In the genomic region with DNA sequence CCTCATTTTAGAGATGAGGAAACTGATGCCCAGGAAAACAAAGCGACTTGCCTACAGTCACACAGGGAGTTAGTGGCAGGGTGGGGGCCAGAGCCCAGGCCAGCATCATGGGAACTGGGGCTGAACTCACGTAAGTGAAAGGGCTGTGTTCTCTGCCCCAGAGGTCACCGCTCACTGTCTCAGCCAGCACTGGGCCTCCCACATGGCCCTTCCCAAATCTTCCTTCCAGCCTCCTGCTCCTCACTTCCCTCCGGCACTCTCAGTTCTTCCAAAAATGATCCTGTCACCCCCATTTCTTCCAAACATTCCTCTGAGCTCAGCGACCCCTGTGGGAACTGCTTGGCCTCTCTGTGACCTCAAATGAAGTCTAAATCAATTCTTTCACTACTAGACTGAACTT, we compare ENCODE assay signal across 1 cellular context.
A peak's percentile ranks its signal among the peaks of the same experiment; 100 is the strongest.
TF ChIP-seq lines count a peak whose summit lies in the region.

No MANE protein-coding gene starts in this region.

TF ChIP-seq in HepG2, 621 proteins besides CTCF, POLR2A, EP300 and RAD21 (continued from another document):
- no peak for TF ChIP-seq U2AF2 (IDR thresholded peaks at IDR 0.05; ENCODE audit: low read depth, low read length)
- TF ChIP-seq ZFX (CRISPR knock-in tag; IDR thresholded peaks at IDR 0.05; ENCODE audit: low read depth) = no peak
- no peak for TF ChIP-seq FOSL2 (CRISPR knock-in tag; IDR thresholded peaks at IDR 0.05)
- TF ChIP-seq ZNF256 (CRISPR knock-in tag; conservative IDR thresholded peaks at IDR 0.05) = no peak
- TF ChIP-seq ZFP41 (CRISPR knock-in tag; IDR thresholded peaks at IDR 0.05; ENCODE audit: borderline replicate concordance) = no peak
- no peak for TF ChIP-seq MEF2D (CRISPR knock-in tag; IDR thresholded peaks at IDR 0.05)
- TF ChIP-seq ZNF3 (CRISPR knock-in tag; IDR thresholded peaks at IDR 0.05) = no peak
- TF ChIP-seq, protein P1, sequence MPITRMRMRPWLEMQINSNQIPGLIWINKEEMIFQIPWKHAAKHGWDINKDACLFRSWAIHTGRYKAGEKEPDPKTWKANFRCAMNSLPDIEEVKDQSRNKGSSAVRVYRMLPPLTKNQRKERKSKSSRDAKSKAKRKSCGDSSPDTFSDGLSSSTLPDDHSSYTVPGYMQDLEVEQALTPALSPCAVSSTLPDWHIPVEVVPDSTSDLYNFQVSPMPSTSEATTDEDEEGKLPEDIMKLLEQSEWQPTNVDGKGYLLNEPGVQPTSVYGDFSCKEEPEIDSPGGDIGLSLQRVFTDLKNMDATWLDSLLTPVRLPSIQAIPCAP (CRISPR knock-in tag; IDR thresholded peaks at IDR 0.05; ENCODE audit: low read depth) = no peak
- TF ChIP-seq, protein P2, sequence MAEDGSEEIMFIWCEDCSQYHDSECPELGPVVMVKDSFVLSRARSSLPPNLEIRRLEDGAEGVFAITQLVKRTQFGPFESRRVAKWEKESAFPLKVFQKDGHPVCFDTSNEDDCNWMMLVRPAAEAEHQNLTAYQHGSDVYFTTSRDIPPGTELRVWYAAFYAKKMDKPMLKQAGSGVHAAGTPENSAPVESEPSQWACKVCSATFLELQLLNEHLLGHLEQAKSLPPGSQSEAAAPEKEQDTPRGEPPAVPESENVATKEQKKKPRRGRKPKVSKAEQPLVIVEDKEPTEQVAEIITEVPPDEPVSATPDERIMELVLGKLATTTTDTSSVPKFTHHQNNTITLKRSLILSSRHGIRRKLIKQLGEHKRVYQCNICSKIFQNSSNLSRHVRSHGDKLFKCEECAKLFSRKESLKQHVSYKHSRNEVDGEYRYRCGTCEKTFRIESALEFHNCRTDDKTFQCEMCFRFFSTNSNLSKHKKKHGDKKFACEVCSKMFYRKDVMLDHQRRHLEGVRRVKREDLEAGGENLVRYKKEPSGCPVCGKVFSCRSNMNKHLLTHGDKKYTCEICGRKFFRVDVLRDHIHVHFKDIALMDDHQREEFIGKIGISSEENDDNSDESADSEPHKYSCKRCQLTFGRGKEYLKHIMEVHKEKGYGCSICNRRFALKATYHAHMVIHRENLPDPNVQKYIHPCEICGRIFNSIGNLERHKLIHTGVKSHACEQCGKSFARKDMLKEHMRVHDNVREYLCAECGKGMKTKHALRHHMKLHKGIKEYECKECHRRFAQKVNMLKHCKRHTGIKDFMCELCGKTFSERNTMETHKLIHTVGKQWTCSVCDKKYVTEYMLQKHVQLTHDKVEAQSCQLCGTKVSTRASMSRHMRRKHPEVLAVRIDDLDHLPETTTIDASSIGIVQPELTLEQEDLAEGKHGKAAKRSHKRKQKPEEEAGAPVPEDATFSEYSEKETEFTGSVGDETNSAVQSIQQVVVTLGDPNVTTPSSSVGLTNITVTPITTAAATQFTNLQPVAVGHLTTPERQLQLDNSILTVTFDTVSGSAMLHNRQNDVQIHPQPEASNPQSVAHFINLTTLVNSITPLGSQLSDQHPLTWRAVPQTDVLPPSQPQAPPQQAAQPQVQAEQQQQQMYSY (CRISPR knock-in tag; IDR thresholded peaks at IDR 0.05) = no peak
- TF ChIP-seq, protein P3, sequence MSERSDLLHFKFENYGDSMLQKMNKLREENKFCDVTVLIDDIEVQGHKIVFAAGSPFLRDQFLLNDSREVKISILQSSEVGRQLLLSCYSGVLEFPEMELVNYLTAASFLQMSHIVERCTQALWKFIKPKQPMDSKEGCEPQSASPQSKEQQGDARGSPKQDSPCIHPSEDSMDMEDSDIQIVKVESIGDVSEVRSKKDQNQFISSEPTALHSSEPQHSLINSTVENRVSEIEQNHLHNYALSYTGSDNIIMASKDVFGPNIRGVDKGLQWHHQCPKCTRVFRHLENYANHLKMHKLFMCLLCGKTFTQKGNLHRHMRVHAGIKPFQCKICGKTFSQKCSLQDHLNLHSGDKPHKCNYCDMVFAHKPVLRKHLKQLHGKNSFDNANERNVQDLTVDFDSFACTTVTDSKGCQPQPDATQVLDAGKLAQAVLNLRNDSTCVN (CRISPR knock-in tag; IDR thresholded peaks at IDR 0.05; ENCODE audit: borderline replicate concordance) = no peak
- no peak for TF ChIP-seq ATF7 (IDR thresholded peaks at IDR 0.05)
- no peak for TF ChIP-seq ATF7 (CRISPR knock-in tag; IDR thresholded peaks at IDR 0.05)
- TF ChIP-seq ZSCAN25 (CRISPR knock-in tag; IDR thresholded peaks at IDR 0.05) = no peak
- no peak for TF ChIP-seq CEBPB (IDR thresholded peaks at IDR 0.05; ENCODE audit: borderline replicate concordance, low read depth, low read length)
- no peak for TF ChIP-seq POLR2AphosphoS2 (IDR thresholded peaks at IDR 0.05; ENCODE audit: low read depth, low read length)
- TF ChIP-seq JUNB (CRISPR knock-in tag; IDR thresholded peaks at IDR 0.05; ENCODE audit: borderline replicate concordance) = no peak
- TF ChIP-seq HIVEP1 (CRISPR knock-in tag; IDR thresholded peaks at IDR 0.05) = no peak
- TF ChIP-seq ZNF124 (CRISPR knock-in tag; IDR thresholded peaks at IDR 0.05) = no peak
- TF ChIP-seq RBM22 (optimal IDR thresholded peaks at IDR 0.05; ENCODE audit: low read length) = peak; percentile 70
- TF ChIP-seq CBX2 (IDR thresholded peaks at IDR 0.05; ENCODE audit: low read depth, low read length) = no peak
- TF ChIP-seq CBX2 (CRISPR knock-in tag; IDR thresholded peaks at IDR 0.05; ENCODE audit: low read depth) = no peak
- no peak for TF ChIP-seq FOXM1 (CRISPR knock-in tag; IDR thresholded peaks at IDR 0.05)
- TF ChIP-seq ZNF333 (CRISPR knock-in tag; IDR thresholded peaks at IDR 0.05; ENCODE audit: borderline replicate concordance) = no peak
- no peak for TF ChIP-seq ZNF720 (CRISPR knock-in tag; IDR thresholded peaks at IDR 0.05)
- no peak for TF ChIP-seq HOXA3 (CRISPR knock-in tag; IDR thresholded peaks at IDR 0.05)
- no peak for TF ChIP-seq AHR (CRISPR knock-in tag; IDR thresholded peaks at IDR 0.05)
- TF ChIP-seq ZNF660 (CRISPR knock-in tag; IDR thresholded peaks at IDR 0.05; ENCODE audit: borderline replicate concordance, low read depth) = no peak
- no peak for TF ChIP-seq TCF12 (IDR thresholded peaks at IDR 0.05)
- no peak for TF ChIP-seq TCF12 (CRISPR knock-in tag; IDR thresholded peaks at IDR 0.05)
- peak; percentile 62; the same call in 1 of the 2 replicates for TF ChIP-seq ZNF264 (CRISPR knock-in tag; IDR thresholded peaks at IDR 0.05)
- TF ChIP-seq XRCC5 (optimal IDR thresholded peaks at IDR 0.05; ENCODE audit: low read length) = no peak
- no peak for TF ChIP-seq DNMT1 (CRISPR knock-in tag; IDR thresholded peaks at IDR 0.05)
- TF ChIP-seq, protein P4, sequence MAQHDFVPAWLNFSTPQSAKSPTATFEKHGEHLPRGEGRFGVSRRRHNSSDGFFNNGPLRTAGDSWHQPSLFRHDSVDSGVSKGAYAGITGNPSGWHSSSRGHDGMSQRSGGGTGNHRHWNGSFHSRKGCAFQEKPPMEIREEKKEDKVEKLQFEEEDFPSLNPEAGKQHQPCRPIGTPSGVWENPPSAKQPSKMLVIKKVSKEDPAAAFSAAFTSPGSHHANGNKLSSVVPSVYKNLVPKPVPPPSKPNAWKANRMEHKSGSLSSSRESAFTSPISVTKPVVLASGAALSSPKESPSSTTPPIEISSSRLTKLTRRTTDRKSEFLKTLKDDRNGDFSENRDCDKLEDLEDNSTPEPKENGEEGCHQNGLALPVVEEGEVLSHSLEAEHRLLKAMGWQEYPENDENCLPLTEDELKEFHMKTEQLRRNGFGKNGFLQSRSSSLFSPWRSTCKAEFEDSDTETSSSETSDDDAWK (CRISPR knock-in tag; IDR thresholded peaks at IDR 0.05) = no peak
- TF ChIP-seq, protein P5, sequence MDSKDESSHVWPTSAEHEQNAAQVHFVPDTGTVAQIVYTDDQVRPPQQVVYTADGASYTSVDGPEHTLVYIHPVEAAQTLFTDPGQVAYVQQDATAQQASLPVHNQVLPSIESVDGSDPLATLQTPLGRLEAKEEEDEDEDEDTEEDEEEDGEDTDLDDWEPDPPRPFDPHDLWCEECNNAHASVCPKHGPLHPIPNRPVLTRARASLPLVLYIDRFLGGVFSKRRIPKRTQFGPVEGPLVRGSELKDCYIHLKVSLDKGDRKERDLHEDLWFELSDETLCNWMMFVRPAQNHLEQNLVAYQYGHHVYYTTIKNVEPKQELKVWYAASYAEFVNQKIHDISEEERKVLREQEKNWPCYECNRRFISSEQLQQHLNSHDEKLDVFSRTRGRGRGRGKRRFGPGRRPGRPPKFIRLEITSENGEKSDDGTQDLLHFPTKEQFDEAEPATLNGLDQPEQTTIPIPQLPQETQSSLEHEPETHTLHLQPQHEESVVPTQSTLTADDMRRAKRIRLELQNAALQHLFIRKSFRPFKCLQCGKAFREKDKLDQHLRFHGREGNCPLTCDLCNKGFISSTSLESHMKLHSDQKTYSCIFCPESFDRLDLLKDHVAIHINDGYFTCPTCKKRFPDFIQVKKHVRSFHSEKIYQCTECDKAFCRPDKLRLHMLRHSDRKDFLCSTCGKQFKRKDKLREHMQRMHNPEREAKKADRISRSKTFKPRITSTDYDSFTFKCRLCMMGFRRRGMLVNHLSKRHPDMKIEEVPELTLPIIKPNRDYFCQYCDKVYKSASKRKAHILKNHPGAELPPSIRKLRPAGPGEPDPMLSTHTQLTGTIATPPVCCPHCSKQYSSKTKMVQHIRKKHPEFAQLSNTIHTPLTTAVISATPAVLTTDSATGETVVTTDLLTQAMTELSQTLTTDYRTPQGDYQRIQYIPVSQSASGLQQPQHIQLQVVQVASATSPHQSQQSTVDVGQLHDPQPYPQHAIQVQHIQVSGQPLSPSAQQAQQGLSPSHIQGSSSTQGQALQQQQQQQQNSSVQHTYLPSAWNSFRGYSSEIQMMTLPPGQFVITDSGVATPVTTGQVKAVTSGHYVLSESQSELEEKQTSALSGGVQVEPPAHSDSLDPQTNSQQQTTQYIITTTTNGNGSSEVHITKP (CRISPR knock-in tag; IDR thresholded peaks at IDR 0.05; ENCODE audit: low read depth) = no peak
- TF ChIP-seq SOX5 (CRISPR knock-in tag; IDR thresholded peaks at IDR 0.05; ENCODE audit: borderline replicate concordance) = no peak
- no peak for TF ChIP-seq CEBPG (CRISPR knock-in tag; IDR thresholded peaks at IDR 0.05)
- TF ChIP-seq RARA (CRISPR knock-in tag; IDR thresholded peaks at IDR 0.05) = no peak
- 0 out of 2 replicates have a peak, but pooled peaks have one; percentile 41 for TF ChIP-seq ZMYM2 (CRISPR knock-in tag; IDR thresholded peaks at IDR 0.05)
- no peak for TF ChIP-seq RNF2 (conservative IDR thresholded peaks at IDR 0.05; ENCODE audit: low read depth)
